In genomic region chr15:85457392-85457968, GRCh38 we compare ENCODE assay signal across 11 cellular contexts.
DNase-seq lines count a peak whose midpoint lies in the region; ATAC-seq and TF ChIP-seq lines count a peak whose summit lies in the region.
"Had no signal": no experiment of that assay in that cellular context is flagged by ENCODE, and none has a peak within 500 bp of the region (broad histone marks: within the 10 kb centered on the region; RNA-seq: fewer than 3 reads in every experiment).

No MANE protein-coding gene starts in this region.

- no peak overlapping the region for H3K4me3 ChIP-seq in gastrocnemius medialis
- H3K4me3 ChIP-seq: tibial nerve had no signal

- H3K27me3 ChIP-seq in gastrocnemius medialis, result no peaks in the 10 kb centered on the region
- H3K27me3 ChIP-seq: tibial nerve had no signal

- no peak for TF ChIP-seq POLR2A in gastrocnemius medialis (IDR thresholded peaks at IDR 0.05)

- DNase-seq in germinal center (ENCODE audit: low spot score), result peak; percentile 52
- no peak for DNase-seq in Ammon's horn (ENCODE audit: low spot score)
- no peak for DNase-seq in middle frontal gyrus (ENCODE audit: extremely low spot score, low spot score)
- DNase-seq in gastrocnemius medialis, result no peak
- DNase-seq in SHP77 treated with DMSO at 0.1 percent for 48 hours (lab: John Stamatoyannopoulos, UW), result no peak
- DNase-seq: hypothalamus, NCI-H1417 treated with DMSO at 0.1 percent for 48 hours had no signal

- peaks cover 0 to 4% of the 10 kb centered on the region in 2 donors for H3K4me1 ChIP-seq in gastrocnemius medialis

- intact Hi-C loops in gastrocnemius medialis (cut with DNase I; ENCODE audit: low total_unique reads), result no loop called here

- ATAC-seq in GM18502 (IDR thresholded peaks at IDR 0.05; ENCODE audit: poor library complexity, unreplicated experiment) (peak; percentile 85), GM21423 (IDR thresholded peaks at IDR 0.05; ENCODE audit: unreplicated experiment) (peak; percentile 75), HG03439 (IDR thresholded peaks at IDR 0.05; ENCODE audit: unreplicated experiment) (peak; percentile 78), gastrocnemius medialis (no peak)

- in situ Hi-C loops in gastrocnemius medialis (cut with MboI; ENCODE audit: low sequenced_read_pairs in 4 of 4), result no loop called here

- no peak for TF ChIP-seq CTCF in gastrocnemius medialis (IDR thresholded peaks at IDR 0.05 in 4 of 5, conservative IDR thresholded peaks at IDR 0.05 in 1 of 5)

- H3K9me3 ChIP-seq in gastrocnemius medialis, result no peaks in the 10 kb centered on the region
- H3K9me3 ChIP-seq: tibial nerve had no signal

- H3K27ac ChIP-seq in gastrocnemius medialis, result no peak overlapping the region
- H3K27ac ChIP-seq: tibial nerve had no signal

- H3K36me3 ChIP-seq in gastrocnemius medialis, result no peaks in the 10 kb centered on the region
- H3K36me3 ChIP-seq: tibial nerve had no signal

Comparison
In these comparisons a context has a peak if more than half of its experiments do, and no peak if none do; other contexts are left out.
1. ATAC-seq: peak in GM18502 (single experiment), GM21423 (single experiment) and HG03439 (single experiment); none in gastrocnemius medialis (0 of 2).